8 cellular contexts compared by ENCODE assay signal in the genomic region with DNA sequence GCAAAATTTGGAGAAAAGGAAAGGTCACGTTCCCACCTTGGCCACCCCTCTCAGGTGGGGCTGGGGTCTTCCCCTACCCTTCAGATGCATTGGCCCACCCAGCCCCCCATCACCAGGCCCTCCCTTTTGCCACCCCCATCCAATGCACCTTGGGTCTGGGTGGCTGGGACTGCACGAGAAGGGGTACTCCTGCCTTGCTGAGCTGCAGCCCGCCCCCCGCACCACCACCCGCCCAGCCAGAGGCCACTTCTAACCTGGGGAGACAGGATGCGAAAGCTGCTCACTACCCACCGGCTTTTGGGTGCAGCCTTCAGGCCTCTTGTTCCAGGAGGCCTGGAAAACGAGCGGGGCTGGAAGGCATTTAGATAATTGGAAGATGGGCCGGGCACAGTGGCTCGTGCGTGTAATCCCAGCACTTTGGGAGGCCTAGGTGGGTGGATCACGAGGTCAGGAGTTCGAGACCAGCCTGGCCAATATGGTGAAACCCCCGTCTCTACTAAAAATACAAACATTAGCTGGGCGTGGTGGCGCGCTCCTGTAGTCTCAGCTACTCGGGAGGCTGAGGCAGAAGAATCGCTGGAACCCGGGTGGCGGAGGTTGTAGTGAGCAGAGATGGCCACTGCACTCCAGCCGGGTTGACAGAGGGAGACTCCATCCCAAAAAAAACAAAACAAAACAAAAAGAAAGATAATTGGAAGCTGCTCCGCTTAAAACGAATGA. TPM values are rescaled to one million over a fixed set of nuclear protein-coding genes. Genes with fewer than 3 reads are reported as not detected.
A peak's percentile ranks its signal among the peaks of the same experiment; 100 is the strongest.
DNase-seq lines count a peak whose midpoint lies in the region; ATAC-seq, FAIRE-seq and TF ChIP-seq lines count a peak whose summit lies in the region.

No MANE protein-coding gene starts in this region.

- H3K9me3 ChIP-seq in astrocyte (ENCODE audit: insufficient read depth, low read depth, low read length): no peaks in the 10 kb centered on the region
- H3K9me3 ChIP-seq in transverse colon: no peaks in the 10 kb centered on the region

- H3K27me3 ChIP-seq in astrocyte (ENCODE audit: insufficient read depth, low read length) (no peaks in the 10 kb centered on the region), transverse colon (no peaks in the 10 kb centered on the region)

- peak overlapping the region; percentile 85 for H3K4me3 Mint-ChIP-seq in activated T-cell treated with anti-CD3 and anti-CD28 coated beads, Interleukin-2, amount 50 U/mL, for 24 hours
- peak overlapping the region; percentile 86 for H3K4me3 Mint-ChIP-seq in astrocyte (ENCODE audit: unreplicated experiment)
- peak overlapping the region; percentile 91 for H3K4me3 Mint-ChIP-seq in memory B cell

- no peak for TF ChIP-seq POLR2A in transverse colon (IDR thresholded peaks at IDR 0.05)

- peaks cover 30% of the 10 kb centered on the region for H3K4me1 ChIP-seq in astrocyte (ENCODE audit: insufficient read depth, low read length)
- H3K4me1 ChIP-seq in transverse colon: peaks cover 18 to 39% (median 34%) of the 10 kb centered on the region in 4 donors

- peaks cover 41% of the 10 kb centered on the region for H3K4me1 Mint-ChIP-seq in activated T-cell treated with anti-CD3 and anti-CD28 coated beads, Interleukin-2, amount 50 U/mL, for 24 hours (ENCODE audit: low read depth)
- H3K4me1 Mint-ChIP-seq in astrocyte (ENCODE audit: low read depth, unreplicated experiment): peaks cover 6% of the 10 kb centered on the region
- H3K4me1 Mint-ChIP-seq in memory B cell: peaks cover 32% of the 10 kb centered on the region

- TF ChIP-seq CTCF in astrocyte (IDR thresholded peaks at IDR 0.05; ENCODE audit: insufficient read depth, low read depth, low read length): no peak
- no peak for TF ChIP-seq CTCF in transverse colon (IDR thresholded peaks at IDR 0.05)

- H2AFZ ChIP-seq in astrocyte (ENCODE audit: low read depth, low read length): peak overlapping the region; percentile 99

- peak overlapping the region; percentile 98 for H3K27ac Mint-ChIP-seq in activated T-cell treated with anti-CD3 and anti-CD28 coated beads, Interleukin-2, amount 50 U/mL, for 24 hours
- H3K27ac Mint-ChIP-seq in astrocyte (ENCODE audit: unreplicated experiment): no peak overlapping the region
- H3K27ac Mint-ChIP-seq in memory B cell: no peak overlapping the region

- peaks cover 30% of the 10 kb centered on the region for H3K79me2 ChIP-seq in astrocyte (ENCODE audit: insufficient read depth, low read length)

- DNase-seq in activated T-cell treated with anti-CD3 and anti-CD28 coated beads, Interleukin-2, amount 50 U/mL, for 24 hours: no peak
- DNase-seq in activated T-cell treated with anti-CD3 and anti-CD28 coated beads, Interleukin-2, amount 50 U/mL, for 48 hours: no peak
- DNase-seq in astrocyte (ENCODE audit: low read depth) (no peak), memory B cell (ENCODE audit: low spot score in 2 of 2) (no peak), transverse colon (no peak), NCI-H1930 (lab: John Stamatoyannopoulos, UW) (no peak), KG1 (lab: John Stamatoyannopoulos, UW) (no peak)

- WGBS in transverse colon (ENCODE audit: low coverage in 1 of 2), 2 donors: 81% methylated on average over 25 of the region's 25 CpGs; no CpG with 5 or more reads in 1 of the 2 donors

- H3K36me3 ChIP-seq in astrocyte (ENCODE audit: insufficient read depth, low read length) (no peaks in the 10 kb centered on the region), transverse colon (no peaks in the 10 kb centered on the region)

- peak overlapping the region; percentile 87 for H3K9ac ChIP-seq in astrocyte (ENCODE audit: low read length)

- TF ChIP-seq EP300 in transverse colon (IDR thresholded peaks at IDR 0.05; ENCODE audit: low read depth): no peak

- intact Hi-C loops in transverse colon (cut with DNase I; ENCODE audit: low total_unique reads): no loop called here

- ATAC-seq in memory B cell (ENCODE audit: low read depth) (no peak), GM19328 (IDR thresholded peaks at IDR 0.05; ENCODE audit: unreplicated experiment) (no peak)

- peak overlapping the region; percentile 89 for H3K4me2 ChIP-seq in astrocyte (ENCODE audit: low read length)

- no peaks in the 10 kb centered on the region for H3K9me3 Mint-ChIP-seq in activated T-cell treated with anti-CD3 and anti-CD28 coated beads, Interleukin-2, amount 50 U/mL, for 24 hours
- no peaks in the 10 kb centered on the region for H3K9me3 Mint-ChIP-seq in astrocyte (ENCODE audit: unreplicated experiment)
- H3K9me3 Mint-ChIP-seq in memory B cell: no peaks in the 10 kb centered on the region

- H3K27ac ChIP-seq in astrocyte (ENCODE audit: low read depth, low read length) (peak overlapping the region; percentile 89), transverse colon (peak overlapping the region; percentile 89 to 97 (median 94))

- FAIRE-seq in astrocyte (lab: Jason Lieb, UNC): no peak

- peaks cover 6% of the 10 kb centered on the region for H4K20me1 ChIP-seq in astrocyte (ENCODE audit: insufficient read depth, low read length)

- peak overlapping the region; percentile 65 for H3K4me3 ChIP-seq in astrocyte (ENCODE audit: insufficient read depth, low read depth, low read length)
- peak overlapping the region in 3 of 4 donors; percentile 43 to 56 (median 52) for H3K4me3 ChIP-seq in transverse colon

- in situ Hi-C loops in transverse colon (cut with MboI; ENCODE audit: low pct_ligation_motif_present in 1 of 4, low pct_unique_long_range_greater_than_20kb in 1 of 4, low sequenced_read_pairs in 3 of 4): no loop called here

- H3K36me3 Mint-ChIP-seq in activated T-cell treated with anti-CD3 and anti-CD28 coated beads, Interleukin-2, amount 50 U/mL, for 24 hours (ENCODE audit: low read depth): peaks cover 35% of the 10 kb centered on the region
- peaks cover 3% of the 10 kb centered on the region for H3K36me3 Mint-ChIP-seq in astrocyte (ENCODE audit: low read depth, unreplicated experiment)
- no peaks in the 10 kb centered on the region for H3K36me3 Mint-ChIP-seq in memory B cell

- H3K27me3 Mint-ChIP-seq in activated T-cell treated with anti-CD3 and anti-CD28 coated beads, Interleukin-2, amount 50 U/mL, for 24 hours: no peaks in the 10 kb centered on the region
- H3K27me3 Mint-ChIP-seq in astrocyte (ENCODE audit: low read depth, unreplicated experiment) (peaks cover 9% of the 10 kb centered on the region), memory B cell (no peaks in the 10 kb centered on the region)

RNA-seq across cellular contexts. Expression of a gene that starts 1.2 kb away (rescaled TPM):
- total RNA-seq in astrocyte: 8.5 and 8.8 TPM in 2 replicates
- total RNA-seq in transverse colon: 10 to 100 TPM; 14.1 to 89.4 (median 39.5) TPM

RNA-seq across cellular contexts. Expression of a gene that starts 8.3 kb away (rescaled TPM):
- 37.0 and 39.1 TPM in 2 replicates for total RNA-seq in astrocyte
- total RNA-seq in transverse colon: 10 to 100 TPM; 66.6 to 83.1 (median 72.8) TPM

RNA-seq across cellular contexts. Expression of a gene that starts 13.6 kb away (rescaled TPM):
- total RNA-seq in astrocyte (0.45 and 1.2 TPM in 2 replicates), transverse colon (under 1 TPM in 1 of 4 donors, not detected in 3; 0.14 TPM)

RNA-seq across cellular contexts. Expression of a gene that starts 25.5 kb away (rescaled TPM):
- 12.6 TPM in 2 replicates for total RNA-seq in astrocyte
- total RNA-seq in transverse colon: 10 to 100 TPM in 3 of 4 donors, 1 to 10 TPM in 1; 9.1 to 38.5 (median 17.0) TPM

RNA-seq across cellular contexts. Expression of a gene that starts 27.3 kb away (rescaled TPM):
- total RNA-seq in astrocyte (35.7 and 43.2 TPM in 2 replicates), transverse colon (10 to 100 TPM in 3 of 4 donors, 1 to 10 TPM in 1; 3.0 to 19.9 (median 16.3) TPM)
